In genomic region chr5:176895350-176895749, GRCh38 we compare ENCODE assay signal across 1 cellular context.
TF ChIP-seq lines count a peak whose summit lies in the region.

No MANE protein-coding gene starts in this region.

TF ChIP-seq in HepG2, 621 proteins besides CTCF, POLR2A, EP300 and RAD21:
- TF ChIP-seq NFAT5 (CRISPR knock-in tag; IDR thresholded peaks at IDR 0.05) (no peak), RXRA (CRISPR knock-in tag; IDR thresholded peaks at IDR 0.05) (no peak), ZNF430 (CRISPR knock-in tag; IDR thresholded peaks at IDR 0.05) (no peak), ARNT (IDR thresholded peaks at IDR 0.05) (no peak), ZFP1 (CRISPR knock-in tag; IDR thresholded peaks at IDR 0.05) (no peak), ZNF331 (CRISPR knock-in tag; IDR thresholded peaks at IDR 0.05) (no peak), ZBTB4 (CRISPR knock-in tag; IDR thresholded peaks at IDR 0.05; ENCODE audit: borderline replicate concordance) (no peak), MEIS1 (CRISPR knock-in tag; IDR thresholded peaks at IDR 0.05; ENCODE audit: borderline replicate concordance) (no peak), SIX1 (CRISPR knock-in tag; IDR thresholded peaks at IDR 0.05; ENCODE audit: borderline replicate concordance) (no peak), FOSL2 (CRISPR knock-in tag; IDR thresholded peaks at IDR 0.05) (no peak), ZBTB1 (CRISPR knock-in tag; IDR thresholded peaks at IDR 0.05; ENCODE audit: borderline replicate concordance) (no peak), GRHL1 (CRISPR knock-in tag; conservative IDR thresholded peaks at IDR 0.05) (no peak)
